1 cellular context compared by ENCODE assay signal in genomic region chr17:40615295-40615988, GRCh38.
TF ChIP-seq lines count a peak whose summit lies in the region.

No MANE protein-coding gene starts in this region.

TF ChIP-seq in Ishikawa, 13 proteins besides CTCF, POLR2A, EP300 and RAD21 (continued from another document):
- TF ChIP-seq, protein P1, sequence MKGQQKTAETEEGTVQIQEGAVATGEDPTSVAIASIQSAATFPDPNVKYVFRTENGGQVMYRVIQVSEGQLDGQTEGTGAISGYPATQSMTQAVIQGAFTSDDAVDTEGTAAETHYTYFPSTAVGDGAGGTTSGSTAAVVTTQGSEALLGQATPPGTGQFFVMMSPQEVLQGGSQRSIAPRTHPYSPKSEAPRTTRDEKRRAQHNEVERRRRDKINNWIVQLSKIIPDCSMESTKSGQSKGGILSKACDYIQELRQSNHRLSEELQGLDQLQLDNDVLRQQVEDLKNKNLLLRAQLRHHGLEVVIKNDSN (IDR thresholded peaks at IDR 0.05), result no peak
- TF ChIP-seq, protein P2, sequence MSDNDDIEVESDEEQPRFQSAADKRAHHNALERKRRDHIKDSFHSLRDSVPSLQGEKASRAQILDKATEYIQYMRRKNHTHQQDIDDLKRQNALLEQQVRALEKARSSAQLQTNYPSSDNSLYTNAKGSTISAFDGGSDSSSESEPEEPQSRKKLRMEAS (IDR thresholded peaks at IDR 0.05), result no peak
- no peak for TF ChIP-seq ZBTB7A (IDR thresholded peaks at IDR 0.05; ENCODE audit: low read depth)
- no peak for TF ChIP-seq REST (IDR thresholded peaks at IDR 0.05; ENCODE audit: low read depth)
